Comparison of ENCODE assay signal across 1 cellular context in the genomic region with DNA sequence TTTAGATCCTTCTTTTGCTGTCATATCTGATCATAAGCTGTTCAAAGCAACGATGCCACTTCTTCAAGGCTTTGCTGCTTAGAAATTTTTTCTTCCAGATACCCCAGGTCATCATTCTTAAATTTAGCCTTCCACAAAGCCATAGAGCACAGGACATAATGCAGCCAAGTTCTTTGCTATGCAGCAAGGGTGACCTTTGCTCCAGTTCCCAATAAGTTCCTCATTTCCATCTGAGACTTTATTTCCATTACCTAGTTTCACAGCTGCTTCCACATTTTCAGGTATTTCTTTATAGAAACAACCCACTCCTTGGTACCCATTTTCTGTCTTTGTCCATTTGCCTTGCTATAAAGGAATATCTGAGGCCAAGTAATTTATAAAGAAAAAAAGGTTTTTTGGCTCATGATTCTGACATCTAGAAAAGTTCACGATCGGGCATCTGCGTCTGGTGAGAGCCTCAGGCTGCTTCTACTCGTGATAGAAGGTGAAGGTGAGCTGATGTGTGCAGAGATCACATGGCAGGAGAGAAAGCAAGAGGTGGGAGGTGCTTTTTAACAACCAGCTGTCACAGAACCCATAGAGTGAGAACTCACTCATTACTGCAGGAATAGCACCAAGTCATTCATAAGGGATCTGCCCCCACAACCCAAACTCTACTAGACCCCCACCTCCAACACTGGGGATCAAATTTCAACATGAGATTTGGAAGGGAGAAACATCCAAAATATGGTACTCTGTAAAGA.
TF ChIP-seq lines count a peak whose summit lies in the region.

No MANE protein-coding gene starts in this region.

TF ChIP-seq in GM12878, 131 proteins besides CTCF, POLR2A, EP300 and RAD21 (continued from another document):
- peak; percentile 60; the same call in 1 of the 2 replicates for TF ChIP-seq RAD51 (IDR thresholded peaks at IDR 0.05)
- TF ChIP-seq, protein P1, sequence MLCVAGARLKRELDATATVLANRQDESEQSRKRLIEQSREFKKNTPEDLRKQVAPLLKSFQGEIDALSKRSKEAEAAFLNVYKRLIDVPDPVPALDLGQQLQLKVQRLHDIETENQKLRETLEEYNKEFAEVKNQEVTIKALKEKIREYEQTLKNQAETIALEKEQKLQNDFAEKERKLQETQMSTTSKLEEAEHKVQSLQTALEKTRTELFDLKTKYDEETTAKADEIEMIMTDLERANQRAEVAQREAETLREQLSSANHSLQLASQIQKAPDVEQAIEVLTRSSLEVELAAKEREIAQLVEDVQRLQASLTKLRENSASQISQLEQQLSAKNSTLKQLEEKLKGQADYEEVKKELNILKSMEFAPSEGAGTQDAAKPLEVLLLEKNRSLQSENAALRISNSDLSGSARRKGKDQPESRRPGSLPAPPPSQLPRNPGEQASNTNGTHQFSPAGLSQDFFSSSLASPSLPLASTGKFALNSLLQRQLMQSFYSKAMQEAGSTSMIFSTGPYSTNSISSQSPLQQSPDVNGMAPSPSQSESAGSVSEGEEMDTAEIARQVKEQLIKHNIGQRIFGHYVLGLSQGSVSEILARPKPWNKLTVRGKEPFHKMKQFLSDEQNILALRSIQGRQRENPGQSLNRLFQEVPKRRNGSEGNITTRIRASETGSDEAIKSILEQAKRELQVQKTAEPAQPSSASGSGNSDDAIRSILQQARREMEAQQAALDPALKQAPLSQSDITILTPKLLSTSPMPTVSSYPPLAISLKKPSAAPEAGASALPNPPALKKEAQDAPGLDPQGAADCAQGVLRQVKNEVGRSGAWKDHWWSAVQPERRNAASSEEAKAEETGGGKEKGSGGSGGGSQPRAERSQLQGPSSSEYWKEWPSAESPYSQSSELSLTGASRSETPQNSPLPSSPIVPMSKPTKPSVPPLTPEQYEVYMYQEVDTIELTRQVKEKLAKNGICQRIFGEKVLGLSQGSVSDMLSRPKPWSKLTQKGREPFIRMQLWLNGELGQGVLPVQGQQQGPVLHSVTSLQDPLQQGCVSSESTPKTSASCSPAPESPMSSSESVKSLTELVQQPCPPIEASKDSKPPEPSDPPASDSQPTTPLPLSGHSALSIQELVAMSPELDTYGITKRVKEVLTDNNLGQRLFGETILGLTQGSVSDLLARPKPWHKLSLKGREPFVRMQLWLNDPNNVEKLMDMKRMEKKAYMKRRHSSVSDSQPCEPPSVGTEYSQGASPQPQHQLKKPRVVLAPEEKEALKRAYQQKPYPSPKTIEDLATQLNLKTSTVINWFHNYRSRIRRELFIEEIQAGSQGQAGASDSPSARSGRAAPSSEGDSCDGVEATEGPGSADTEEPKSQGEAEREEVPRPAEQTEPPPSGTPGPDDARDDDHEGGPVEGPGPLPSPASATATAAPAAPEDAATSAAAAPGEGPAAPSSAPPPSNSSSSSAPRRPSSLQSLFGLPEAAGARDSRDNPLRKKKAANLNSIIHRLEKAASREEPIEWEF (IDR thresholded peaks at IDR 0.05; ENCODE audit: insufficient replicate concordance, low read depth, low read length): no peak
